In the genomic region with DNA sequence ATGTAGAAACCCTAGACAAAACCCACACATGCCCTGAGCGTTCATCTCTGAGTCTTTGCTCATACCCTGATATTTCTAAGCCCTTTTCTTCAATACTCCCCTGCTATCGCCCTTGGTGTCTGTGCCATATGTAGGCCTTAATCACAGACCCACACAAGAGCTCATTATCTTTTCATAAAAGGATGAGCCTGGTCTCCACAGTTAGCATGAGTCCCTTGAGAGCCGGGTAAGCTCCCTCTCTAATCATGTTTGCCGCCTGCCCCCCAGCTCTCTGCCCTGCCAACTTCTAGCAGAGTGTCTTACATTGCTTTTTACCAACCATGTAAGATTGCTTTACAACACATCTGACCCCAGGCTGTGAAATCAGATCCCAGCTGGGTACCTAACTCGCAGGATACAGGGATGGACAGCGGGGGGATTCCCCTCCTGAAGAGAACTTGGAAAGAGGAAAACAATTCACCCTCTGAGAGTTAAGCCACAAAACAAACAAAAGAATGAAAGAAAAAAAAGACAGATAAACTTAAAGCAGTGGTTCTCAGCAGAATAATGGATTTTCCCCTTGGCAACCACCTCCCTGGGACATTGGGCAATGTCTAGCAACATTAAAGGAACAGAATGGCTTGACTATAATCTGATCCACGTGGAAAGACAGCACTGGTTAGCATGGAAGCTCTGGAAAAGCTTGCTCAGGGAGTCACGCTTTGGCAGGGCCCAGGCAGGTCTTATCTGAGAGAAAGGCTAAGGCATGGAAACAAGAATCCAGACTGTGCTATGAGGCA, we compare ENCODE assay signal across 17 cellular contexts. TPM values are rescaled to one million over a fixed set of nuclear protein-coding genes. Genes with fewer than 3 reads are reported as not detected.
DNase-seq lines count a peak whose midpoint lies in the region; ATAC-seq and TF ChIP-seq lines count a peak whose summit lies in the region.
"Had no signal": no experiment of that assay in that cellular context is flagged by ENCODE, and none has a peak within 500 bp of the region (broad histone marks: within the 10 kb centered on the region; RNA-seq: fewer than 3 reads in every experiment).

No MANE protein-coding gene starts in this region.

- peak; percentile 1 for DNase-seq in Daoy (ENCODE audit: low read depth)
- peak; percentile 2 for DNase-seq in NCI-H345 (lab: John Stamatoyannopoulos, UW)
- DNase-seq in cardiac fibroblast (ENCODE audit: low read depth in 2 of 2): peak; percentile 23 to 77
- no peak for DNase-seq in NCI-H1048 (lab: John Stamatoyannopoulos, UW)
- DNase-seq in sciatic nerve (ENCODE audit: low spot score): no peak
- DNase-seq in 8988T: no peak
- DNase-seq: activated CD8-positive, alpha-beta memory T cell treated with anti-CD3 and anti-CD28 coated beads for 24 hours; esophagus squamous epithelium; immature natural killer cell; MV-4-11; NCI-H774; stimulated activated CD4-positive, alpha-beta T cell treated with anti-CD3 and anti-CD28 coated beads, Interleukin-4, amount 100 ng/mL, for 4 hours; stimulated activated naive B cell treated with anti-CD40 and anti-IgM and Interleukin-4, amounts not matched to agents 10 μg/mL and 1 μg/mL and 100 μg/mL, for 72 hours had no signal

- intact Hi-C loops in sciatic nerve (cut with DNase I): no loop called here

- H3K4me3 ChIP-seq in cardiac fibroblast (replicated peaks in 1 of 2; ENCODE audit: low read depth in 2 of 2, low read length in 2 of 2): no peak overlapping the region
- no peak overlapping the region for H3K4me3 ChIP-seq in neuron (ENCODE audit: low read length)
- H3K4me3 ChIP-seq: esophagus squamous epithelium had no signal

- peak overlapping the region; percentile 62 for H2AFZ ChIP-seq in neuron (ENCODE audit: low read depth, low read length)

- TF ChIP-seq CTCF in cardiac fibroblast (IDR thresholded peaks at IDR 0.05; ENCODE audit: low read depth, low read length): no peak

- H3K9me3 ChIP-seq in neuron (ENCODE audit: low read length): no peaks in the 10 kb centered on the region
- H3K9me3 ChIP-seq: esophagus squamous epithelium had no signal

- no peak for ATAC-seq in HG03108 (IDR thresholded peaks at IDR 0.05; ENCODE audit: unreplicated experiment)
- no peak for ATAC-seq in sciatic nerve
- ATAC-seq: HCT116; stimulated activated naive B cell treated with anti-CD40 and anti-IgM and Interleukin-4, amounts not matched to agents 10 μg/mL and 1 μg/mL and 100 μg/mL, for 72 hours had no signal

- no peaks in the 10 kb centered on the region for H3K36me3 ChIP-seq in neuron (ENCODE audit: insufficient read depth, low read length)
- H3K36me3 ChIP-seq: esophagus squamous epithelium had no signal

- H3K4me1 ChIP-seq in neuron (ENCODE audit: insufficient read depth, low read length): peaks cover 10% of the 10 kb centered on the region
- H3K4me1 ChIP-seq: esophagus squamous epithelium had no signal

- H3K27me3 ChIP-seq in neuron (ENCODE audit: insufficient read depth, low read length): no peaks in the 10 kb centered on the region
- H3K27me3 ChIP-seq: esophagus squamous epithelium had no signal

RNA-seq across cellular contexts. Expression of a gene that starts 39.4 kb away (rescaled TPM):
- total RNA-seq in Daoy (2014; rRNA removed; shearing (Covaris generic)): not detected in 2 replicates
- total RNA-seq in sciatic nerve: 0.22 TPM
- total RNA-seq: esophagus squamous epithelium, pulmonary artery endothelial cell had no signal

Comparison
In these comparisons a context has a peak if more than half of its experiments do, and no peak if none do; other contexts are left out.
1. DNase-seq: peak in Daoy (single experiment), NCI-H345 (single experiment) and cardiac fibroblast (2 of 2); none in NCI-H1048 (single experiment), sciatic nerve (single experiment) and 8988T (single experiment).